In the genomic region with DNA sequence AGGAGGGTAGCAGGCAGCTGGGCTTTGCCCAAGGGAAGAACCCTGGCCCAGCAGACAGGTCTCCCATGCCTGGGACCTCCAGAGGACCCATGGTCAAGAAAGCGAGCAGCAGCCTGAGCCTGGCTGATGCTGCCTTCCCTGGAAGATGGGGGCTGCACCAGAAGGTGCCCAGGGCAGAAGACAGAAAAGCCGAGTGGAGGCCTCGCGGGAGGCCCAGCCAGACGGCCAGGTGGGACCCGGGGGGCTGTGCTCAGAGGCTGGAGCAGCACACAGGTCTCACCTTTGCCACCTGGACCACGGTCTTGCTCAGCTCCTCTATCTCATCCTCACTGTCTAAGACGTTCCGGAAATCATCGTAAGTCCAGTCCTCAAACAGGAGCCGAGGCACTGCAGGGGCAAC, we compare ENCODE assay signal across 34 cellular contexts.
"Had no signal": no experiment of that assay in that cellular context is flagged by ENCODE, and none has a peak within 500 bp of the region (broad histone marks: within the 10 kb centered on the region; RNA-seq: fewer than 3 reads in every experiment).

No MANE protein-coding gene starts in this region.

- H3K9me3 ChIP-seq: adrenal gland, ascending aorta, body of pancreas, breast epithelium had no signal

- H3K4me3 ChIP-seq: adrenal gland, ascending aorta, body of pancreas, breast epithelium, cardiac muscle cell had no signal

- H3K4me1 ChIP-seq: adrenal gland, ascending aorta, body of pancreas, breast epithelium had no signal

- H3K27me3 ChIP-seq: adrenal gland, ascending aorta, body of pancreas, brain microvascular endothelial cell, breast epithelium, cardiac muscle cell had no signal

- FAIRE-seq: astrocyte, bronchial epithelial cell had no signal

- DNase-seq: activated effector memory CD4-positive, alpha-beta T cell treated with anti-CD3 and anti-CD28 coated beads, Interleukin-2, amount 50 U/mL, for 16 hours; activated effector memory CD4-positive, alpha-beta T cell treated with Interleukin-2 at 50 U/mL for 16 hours; activated gamma-delta T cell; activated gamma-delta T cell treated with Interleukin-2 at 50 U/mL for 16 hours; activated naive CD4-positive, alpha-beta T cell; activated naive CD4-positive, alpha-beta T cell treated with anti-CD3 and anti-CD28 coated beads for 36 hours; activated naive CD4-positive, alpha-beta T cell treated with anti-CD3 and anti-CD28 coated beads, Interleukin-2, amount 10 ng/mL, durations not matched to agents 7 days and 5 days; activated naive CD4-positive, alpha-beta T cell treated with anti-CD3 and anti-CD28 coated beads, Interleukin-2, amount 50 U/mL, for 16 hours; activated naive CD4-positive, alpha-beta T cell treated with Interleukin-2 at 50 U/mL for 16 hours; activated naive CD8-positive, alpha-beta T cell treated with anti-CD3 and anti-CD28 coated beads for 36 hours; activated naive CD8-positive, alpha-beta T cell treated with anti-CD3 and anti-CD28 coated beads, Interleukin-2, amount 10 ng/mL, durations not matched to agents 7 days and 5 days; activated naive CD8-positive, alpha-beta T cell treated with anti-CD3 and anti-CD28 coated beads, Interleukin-2, amount 50 U/mL, for 24 hours; activated T-cell treated with anti-CD3 and anti-CD28 coated beads, Interleukin-2, amount 50 U/mL, for 1 hour; activated T-cell treated with anti-CD3 and anti-CD28 coated beads, Interleukin-2, amount 50 U/mL, for 24 hours; activated T-cell treated with anti-CD3 and anti-CD28 coated beads, Interleukin-2, amount 50 U/mL, for 4 hours; activated T-cell treated with anti-CD3 and anti-CD28 coated beads, Interleukin-2, amount 50 U/mL, for 48 hours; activated T-cell treated with anti-CD3 and anti-CD28 coated beads, Interleukin-2, amount 50 U/mL, for 72 hours; adrenal gland; amniotic stem cell; amygdala; anterior cingulate cortex; aorta; body of pancreas; brain microvascular endothelial cell; caudate nucleus; central memory CD4-positive, alpha-beta T cell; cerebellar nuclear complex had no signal

- H3K27ac ChIP-seq: adrenal gland, ascending aorta, body of pancreas, brain microvascular endothelial cell, breast epithelium, cardiac muscle cell had no signal

- ATAC-seq: activated naive CD4-positive, alpha-beta T cell treated with anti-CD3 and anti-CD28 coated beads, Interleukin-2, amount 50 U/mL, for 72 hours; activated naive CD8-positive, alpha-beta T cell treated with anti-CD3 and anti-CD28 coated beads, Interleukin-2, amount 50 U/mL, for 24 hours; activated T-cell treated with anti-CD3 and anti-CD28 coated beads, Interleukin-2, amount 50 U/mL, for 4 hours; activated T-cell treated with anti-CD3 and anti-CD28 coated beads, Interleukin-2, amount 50 U/mL, for 72 hours; activated T-helper 17 cell treated with anti-CD3 and anti-CD28 coated beads, Interleukin-2, amount 50 U/mL, for 72 hours; body of pancreas had no signal
